ENCODE assay signal across 1 cellular context in genomic region chr20:5667703-5668528, GRCh38.
TF ChIP-seq lines count a peak whose summit lies in the region.

No MANE protein-coding gene starts in this region.

TF ChIP-seq in K562, 482 proteins besides CTCF, POLR2A, EP300 and RAD21 (continued from another document):
- TF ChIP-seq E2F8 (IDR thresholded peaks at IDR 0.05; ENCODE audit: low read depth, partially characterized antibody) (no peak), CBFB (CRISPR knock-in tag; IDR thresholded peaks at IDR 0.05) (no peak), CEBPG (CRISPR knock-in tag; IDR thresholded peaks at IDR 0.05) (no peak), CEBPG (tag; conservative IDR thresholded peaks at IDR 0.05 in 1 of 2, IDR thresholded peaks at IDR 0.05 in 1 of 2) (peak; percentile 65 to 95), CEBPB (tag; IDR thresholded peaks at IDR 0.05) (peak; percentile 92)
